ENCODE assay signal across 29 cellular contexts in genomic region chrX:34470507-34470906, GRCh38.
"Had no signal": no experiment of that assay in that cellular context is flagged by ENCODE, and none has a peak within 500 bp of the region (broad histone marks: within the 10 kb centered on the region; RNA-seq: fewer than 3 reads in every experiment).

No MANE protein-coding gene starts in this region.

- H3K4me3 ChIP-seq: psoas muscle, right lobe of liver, sigmoid colon, stomach, thoracic aorta, thyroid gland, tibial nerve, upper lobe of left lung, vagina had no signal

- H3K27me3 Mint-ChIP-seq: natural killer cell treated with Interleukin-12 subunit alpha and Interleukin-12 subunit beta and Interleukin-15 and Interleukin-18, amount 100 ng/mL, for 72 hours; progenitor cell of endocrine pancreas; stimulated activated naive B cell treated with anti-CD40 and anti-IgM and Interleukin-4, amounts not matched to agents 10 μg/mL and 1 μg/mL and 100 μg/mL, for 72 hours; stimulated activated naive CD8-positive, alpha-beta T cell treated with anti-CD3 and anti-CD28 coated beads, Interleukin-15, Interleukin-2, amounts not matched to agents 100 ng/mL and 50 ng/mL, for 24 hours had no signal

- H3K36me3 ChIP-seq: neutrophil, right lobe of liver, sigmoid colon, stomach, thoracic aorta, thyroid gland, tibial nerve, upper lobe of left lung, vagina had no signal

- ATAC-seq: natural killer cell treated with Interleukin-12 subunit alpha and Interleukin-12 subunit beta and Interleukin-15 and Interleukin-18, amount 100 ng/mL, for 72 hours; psoas muscle; right cardiac atrium; stimulated activated effector memory CD8-positive, alpha-beta T cell treated with anti-CD3 and anti-CD28 coated beads, Interleukin-12 subunit alpha, Interleukin-12 subunit beta, amount 100 ng/mL, for 72 hours; stimulated activated naive B cell treated with anti-CD40 and anti-IgM and Interleukin-4, amounts not matched to agents 10 μg/mL and 1 μg/mL and 100 μg/mL, for 72 hours had no signal

- FAIRE-seq: urothelium cell line had no signal

- H3K27ac Mint-ChIP-seq: natural killer cell treated with Interleukin-12 subunit alpha and Interleukin-12 subunit beta and Interleukin-15 and Interleukin-18, amount 100 ng/mL, for 72 hours; nephron progenitor cell; progenitor cell of endocrine pancreas; stimulated activated effector memory CD8-positive, alpha-beta T cell treated with anti-CD3 and anti-CD28 coated beads, Interleukin-12 subunit alpha, Interleukin-12 subunit beta, amount 100 ng/mL, for 72 hours; stimulated activated naive B cell treated with anti-CD40 and anti-IgM and Interleukin-4, amounts not matched to agents 10 μg/mL and 1 μg/mL and 100 μg/mL, for 72 hours; stimulated activated naive CD8-positive, alpha-beta T cell treated with anti-CD3 and anti-CD28 coated beads, Interleukin-15, Interleukin-2, amounts not matched to agents 100 ng/mL and 50 ng/mL, for 24 hours had no signal

- H3K9me3 ChIP-seq: neutrophil, psoas muscle, right lobe of liver, sigmoid colon, stomach, thoracic aorta, thyroid gland, tibial nerve, upper lobe of left lung, vagina had no signal

- H3K27me3 ChIP-seq: neutrophil, right lobe of liver, sigmoid colon, stomach, thyroid gland, tibial nerve, upper lobe of left lung, vagina had no signal

- H2AFZ ChIP-seq: parathyroid adenoma had no signal

- H3K4me1 ChIP-seq: parathyroid adenoma, psoas muscle, right lobe of liver, sigmoid colon, stomach, thyroid gland, tibial nerve, upper lobe of left lung, vagina had no signal

- H3K79me2 ChIP-seq: parathyroid adenoma had no signal

- DNase-seq: nephron progenitor cell; nucleus accumbens; posterior cingulate gyrus; psoas muscle; right cardiac atrium; right lobe of liver; sigmoid colon; small intestine; stimulated activated CD4-positive, alpha-beta T cell treated with anti-CD3 and anti-CD28 coated beads, Interleukin-15, amount 100 ng/mL, for 24 hours; stimulated activated CD4-positive, alpha-beta T cell treated with anti-CD3 and anti-CD28 coated beads, Interleukin-2, amount 100 ng/mL, for 24 hours; stimulated activated CD4-positive, alpha-beta T cell treated with anti-CD3 and anti-CD28 coated beads, Interleukin-2, amount 100 ng/mL, for 48 hours; stimulated activated CD4-positive, alpha-beta T cell treated with anti-CD3 and anti-CD28 coated beads, Interleukin-4, amount 100 ng/mL, for 24 hours; stimulated activated naive B cell treated with anti-CD40 and anti-IgM and Interleukin-4, amounts not matched to agents 10 μg/mL and 1 μg/mL and 100 μg/mL, for 72 hours; stimulated activated naive CD4-positive, alpha-beta T cell treated with Interleukin-2 at 50 U/mL for 16 hours; stomach; thyroid gland; trophoblast cell; upper lobe of left lung had no signal

- H3K9me3 Mint-ChIP-seq: nephron progenitor cell, neural crest cell had no signal

- H3K4me3 Mint-ChIP-seq: natural killer cell treated with Interleukin-12 subunit alpha and Interleukin-12 subunit beta and Interleukin-15 and Interleukin-18, amount 100 ng/mL, for 72 hours; nephron progenitor cell; neural crest cell; stimulated activated effector memory CD8-positive, alpha-beta T cell treated with anti-CD3 and anti-CD28 coated beads, Interleukin-12 subunit alpha, Interleukin-12 subunit beta, amount 100 ng/mL, for 72 hours; stimulated activated naive B cell treated with anti-CD40 and anti-IgM and Interleukin-4, amounts not matched to agents 10 μg/mL and 1 μg/mL and 100 μg/mL, for 72 hours; stimulated activated naive CD8-positive, alpha-beta T cell treated with anti-CD3 and anti-CD28 coated beads, Interleukin-15, Interleukin-2, amounts not matched to agents 100 ng/mL and 50 ng/mL, for 24 hours had no signal

- H3K36me3 Mint-ChIP-seq: natural killer cell treated with Interleukin-12 subunit alpha and Interleukin-12 subunit beta and Interleukin-15 and Interleukin-18, amount 100 ng/mL, for 72 hours; stimulated activated effector memory CD8-positive, alpha-beta T cell treated with anti-CD3 and anti-CD28 coated beads, Interleukin-12 subunit alpha, Interleukin-12 subunit beta, amount 100 ng/mL, for 72 hours; stimulated activated naive B cell treated with anti-CD40 and anti-IgM and Interleukin-4, amounts not matched to agents 10 μg/mL and 1 μg/mL and 100 μg/mL, for 72 hours had no signal

- H3K27ac ChIP-seq: neutrophil, parathyroid adenoma, psoas muscle, right lobe of liver, sigmoid colon, stomach, thoracic aorta, thyroid gland, tibial nerve, upper lobe of left lung, vagina had no signal

- H3K9ac ChIP-seq: parathyroid adenoma had no signal

- H3K4me1 Mint-ChIP-seq: nephron progenitor cell; neural crest cell; stimulated activated effector memory CD8-positive, alpha-beta T cell treated with anti-CD3 and anti-CD28 coated beads, Interleukin-12 subunit alpha, Interleukin-12 subunit beta, amount 100 ng/mL, for 72 hours; stimulated activated naive B cell treated with anti-CD40 and anti-IgM and Interleukin-4, amounts not matched to agents 10 μg/mL and 1 μg/mL and 100 μg/mL, for 72 hours had no signal
